In the genomic region with DNA sequence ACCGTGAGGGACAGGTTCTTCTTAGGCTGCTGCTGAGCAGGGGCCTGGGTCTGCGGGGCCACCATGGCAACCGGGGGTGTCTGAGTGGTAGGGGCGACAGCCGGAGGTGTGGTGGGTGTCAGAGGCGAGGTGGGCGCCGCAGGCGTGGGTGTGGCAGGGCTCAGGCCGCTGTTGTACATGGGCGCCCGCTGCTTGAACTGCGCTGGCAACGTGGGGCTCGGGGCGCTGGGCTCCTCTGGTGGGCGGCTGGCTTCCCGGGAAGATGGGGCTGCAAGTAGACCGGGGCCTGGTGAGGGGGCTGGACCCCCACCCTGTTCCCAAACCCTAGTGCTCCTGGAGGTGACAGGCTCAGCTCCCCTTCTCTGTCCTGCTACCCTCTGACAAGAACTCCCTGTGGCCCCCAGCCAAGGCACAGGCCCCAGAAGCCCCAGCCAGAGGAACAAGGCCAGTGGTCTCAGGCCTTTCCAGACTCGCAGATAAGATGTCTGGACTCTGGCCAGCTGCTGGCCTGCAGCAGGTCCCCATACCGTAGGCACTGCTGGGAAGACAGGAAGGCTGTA, we compare ENCODE assay signal across 19 cellular contexts. TPM values are rescaled to one million over a fixed set of nuclear protein-coding genes. Genes with fewer than 3 reads are reported as not detected.
DNase-seq lines count a peak whose midpoint lies in the region; ATAC-seq and TF ChIP-seq lines count a peak whose summit lies in the region.
"Had no signal": no experiment of that assay in that cellular context is flagged by ENCODE, and none has a peak within 500 bp of the region (broad histone marks: within the 10 kb centered on the region; RNA-seq: fewer than 3 reads in every experiment).

No MANE protein-coding gene starts in this region.

- no peaks in the 10 kb centered on the region for H3K9me3 ChIP-seq in WERI-Rb-1 (ENCODE audit: severe bottlenecking)
- H3K9me3 ChIP-seq: esophagus muscularis mucosa, SJCRH30 had no signal

- POLR2A ChIA-PET in activated CD4-positive, alpha-beta T cell treated with anti-CD3 and anti-CD28 coated beads for 36 hours (lab: Charles Lee): interaction anchor here (0.5 kb wide), 1 partner anchor 109 kb away, joined by 3 read pairs; no protein-coding TSS in a partner anchor

- no peaks in the 10 kb centered on the region for H3K27me3 ChIP-seq in WERI-Rb-1 (ENCODE audit: insufficient read depth, low read depth, severe bottlenecking)
- H3K27me3 ChIP-seq: esophagus muscularis mucosa, SJCRH30 had no signal

- no peak overlapping the region for H3K4me3 ChIP-seq in WERI-Rb-1 (ENCODE audit: low read depth, low read length)
- H3K4me3 ChIP-seq: esophagus muscularis mucosa, lung, SJCRH30 had no signal

- no peaks in the 10 kb centered on the region for H3K4me1 Mint-ChIP-seq in stimulated activated naive B cell treated with anti-CD40 and anti-IgM and Interleukin-4, amounts not matched to agents 10 μg/mL and 1 μg/mL and 100 μg/mL, for 72 hours
- no peaks in the 10 kb centered on the region for H3K4me1 Mint-ChIP-seq in activated CD4-positive, alpha-beta T cell treated with anti-CD3 and anti-CD28 coated beads for 36 hours

- DNase-seq in activated effector memory CD4-positive, alpha-beta T cell treated with anti-CD3 and anti-CD28 coated beads, Interleukin-2, amount 50 U/mL, for 16 hours: peak; percentile 59
- DNase-seq in activated effector memory CD4-positive, alpha-beta T cell treated with Interleukin-2 at 50 U/mL for 16 hours: no peak
- DNase-seq in astrocyte of the hippocampus (ENCODE audit: low read depth, low spot score): peak; percentile 45
- DNase-seq in islet precursor cell: peak; percentile 52
- no peak for DNase-seq in stimulated activated naive B cell treated with anti-CD40 and anti-IgM and Interleukin-4, amounts not matched to agents 10 μg/mL and 1 μg/mL and 100 μg/mL, for 72 hours
- no peak for DNase-seq in WERI-Rb-1
- no peak for DNase-seq in activated CD4-positive, alpha-beta T cell treated with anti-CD3 and anti-CD28 coated beads for 36 hours
- no peak for DNase-seq in ACHN
- DNase-seq: central memory CD4-positive, alpha-beta T cell; effector CD4-positive, alpha-beta T cell; glutamatergic neuron; NCI-H1417; PC-3; SJCRH30; stimulated activated CD4-positive, alpha-beta T cell treated with anti-CD3 and anti-CD28 coated beads, Interleukin-1b, Interleukin-23, amount 100 ng/mL, for 48 hours; T-helper 2 cell had no signal

- H3K27ac ChIP-seq in WERI-Rb-1: no peak overlapping the region
- H3K27ac ChIP-seq: esophagus muscularis mucosa, SJCRH30 had no signal

- H3K36me3 ChIP-seq in WERI-Rb-1: peaks cover 100% of the 10 kb centered on the region

- H3K9me3 Mint-ChIP-seq in stimulated activated naive B cell treated with anti-CD40 and anti-IgM and Interleukin-4, amounts not matched to agents 10 μg/mL and 1 μg/mL and 100 μg/mL, for 72 hours: no peaks in the 10 kb centered on the region
- H3K9me3 Mint-ChIP-seq in activated CD4-positive, alpha-beta T cell treated with anti-CD3 and anti-CD28 coated beads for 36 hours (ENCODE audit: low read depth): no peaks in the 10 kb centered on the region
- H3K9me3 Mint-ChIP-seq: WTC11 had no signal

- H3K27me3 Mint-ChIP-seq in stimulated activated naive B cell treated with anti-CD40 and anti-IgM and Interleukin-4, amounts not matched to agents 10 μg/mL and 1 μg/mL and 100 μg/mL, for 72 hours: no peaks in the 10 kb centered on the region
- no peaks in the 10 kb centered on the region for H3K27me3 Mint-ChIP-seq in activated CD4-positive, alpha-beta T cell treated with anti-CD3 and anti-CD28 coated beads for 36 hours

- in situ Hi-C loops in ACHN (cut with HindIII; ENCODE audit: low pct_ligation_motif_present, low pct_unique_long_range_greater_than_20kb, low sequenced_read_pairs): no loop called here

- intact Hi-C loops in activated CD4-positive, alpha-beta T cell treated with anti-CD3 and anti-CD28 coated beads for 36 hours (cut with DNase I, micrococcal nuclease): no loop called here

- peaks cover 45 to 50% of the 10 kb centered on the region in 2 donors for H3K36me3 Mint-ChIP-seq in stimulated activated naive B cell treated with anti-CD40 and anti-IgM and Interleukin-4, amounts not matched to agents 10 μg/mL and 1 μg/mL and 100 μg/mL, for 72 hours
- peaks cover 29% of the 10 kb centered on the region for H3K36me3 Mint-ChIP-seq in activated CD4-positive, alpha-beta T cell treated with anti-CD3 and anti-CD28 coated beads for 36 hours (ENCODE audit: low read depth)

- H3K4me3 Mint-ChIP-seq in stimulated activated naive B cell treated with anti-CD40 and anti-IgM and Interleukin-4, amounts not matched to agents 10 μg/mL and 1 μg/mL and 100 μg/mL, for 72 hours: no peak overlapping the region
- no peak overlapping the region for H3K4me3 Mint-ChIP-seq in activated CD4-positive, alpha-beta T cell treated with anti-CD3 and anti-CD28 coated beads for 36 hours
- H3K4me3 Mint-ChIP-seq: WTC11 had no signal

- ATAC-seq in stimulated activated naive B cell treated with anti-CD40 and anti-IgM and Interleukin-4, amounts not matched to agents 10 μg/mL and 1 μg/mL and 100 μg/mL, for 72 hours (replicated peaks): no peak
- ATAC-seq in activated CD4-positive, alpha-beta T cell treated with anti-CD3 and anti-CD28 coated beads for 36 hours: no peak
- ATAC-seq: PC-3, WTC11 had no signal

- CTCF ChIA-PET in activated CD4-positive, alpha-beta T cell treated with anti-CD3 and anti-CD28 coated beads for 36 hours (lab: Charles Lee): interaction anchor here (1.1 kb wide), 1 partner anchor 8 kb away, joined by 7 read pairs; no protein-coding TSS in a partner anchor

- no peak for TF ChIP-seq CTCF in WERI-Rb-1 (IDR thresholded peaks at IDR 0.05; ENCODE audit: low read depth, low read length)

- H3K27ac Mint-ChIP-seq in stimulated activated naive B cell treated with anti-CD40 and anti-IgM and Interleukin-4, amounts not matched to agents 10 μg/mL and 1 μg/mL and 100 μg/mL, for 72 hours: peak overlapping the region; percentile 81
- no peak overlapping the region for H3K27ac Mint-ChIP-seq in activated CD4-positive, alpha-beta T cell treated with anti-CD3 and anti-CD28 coated beads for 36 hours

RNA-seq across cellular contexts. Expression of a gene that starts 24.8 kb away (rescaled TPM):
- 10 to 100 TPM; 41.6 to 48.3 TPM for total RNA-seq in activated CD4-positive, alpha-beta T cell treated with anti-CD3 and anti-CD28 coated beads for 36 hours

Comparison
In these comparisons a context has a peak if more than half of its experiments do, and no peak if none do; other contexts are left out.
1. DNase-seq: peak in activated effector memory CD4-positive, alpha-beta T cell treated with anti-CD3 and anti-CD28 coated beads, Interleukin-2, amount 50 U/mL, for 16 hours (single experiment), astrocyte of the hippocampus (single experiment) and islet precursor cell (single experiment); none in activated effector memory CD4-positive, alpha-beta T cell treated with Interleukin-2 at 50 U/mL for 16 hours (single experiment), stimulated activated naive B cell treated with anti-CD40 and anti-IgM and Interleukin-4, amounts not matched to agents 10 μg/mL and 1 μg/mL and 100 μg/mL, for 72 hours (single experiment), WERI-Rb-1 (single experiment), activated CD4-positive, alpha-beta T cell treated with anti-CD3 and anti-CD28 coated beads for 36 hours (single experiment) and ACHN (single experiment).